ENCODE assay signal across 36 cellular contexts in the genomic region with DNA sequence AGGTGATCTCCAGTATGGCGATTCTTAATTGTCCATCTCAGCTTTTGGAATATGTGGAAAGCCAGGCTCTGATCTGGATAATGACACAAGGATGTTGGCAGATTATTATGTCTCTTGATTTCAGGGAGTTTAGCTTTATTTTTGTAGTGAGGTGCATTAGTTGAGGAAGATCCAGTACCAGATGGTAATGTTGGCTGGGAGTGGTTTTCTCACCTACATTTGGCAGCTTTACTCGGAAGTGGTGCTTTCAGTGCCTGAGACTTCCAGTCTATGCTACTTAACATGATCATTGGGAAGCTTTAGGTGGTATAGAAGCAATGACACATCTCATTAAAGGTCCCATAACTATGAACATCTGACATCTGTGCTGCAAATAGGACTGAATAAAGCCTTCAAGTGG. TPM values are rescaled to one million over a fixed set of nuclear protein-coding genes. Genes with fewer than 3 reads are reported as not detected.
"Had no signal": no experiment of that assay in that cellular context is flagged by ENCODE, and none has a peak within 500 bp of the region (broad histone marks: within the 10 kb centered on the region; RNA-seq: fewer than 3 reads in every experiment).

No MANE protein-coding gene starts in this region.

- H3K4me3 Mint-ChIP-seq: activated B cell treated with CpG ODN at 0.5 μM for 24 hours; activated CD4-positive, alpha-beta memory T cell treated with anti-CD3 and anti-CD28 coated beads, Interleukin-2, amount 10 ng/mL, durations not matched to agents 7 days and 5 days; activated CD8-positive, alpha-beta memory T cell treated with anti-CD3 and anti-CD28 coated beads, Interleukin-2, amount 10 ng/mL, durations not matched to agents 7 days and 5 days; activated naive CD4-positive, alpha-beta T cell treated with anti-CD3 and anti-CD28 coated beads, Interleukin-2, amount 50 U/mL, for 24 hours; activated naive CD8-positive, alpha-beta T cell treated with anti-CD3 and anti-CD28 coated beads, Interleukin-2, amount 10 ng/mL, durations not matched to agents 7 days and 5 days; central memory CD8-positive, alpha-beta T cell; T-helper 1 cell treated with Interleukin-12 subunit alpha and Interleukin-12 subunit beta and Interleukin-4 antibody, amounts not matched to agents 30 μg/mL and 1 μg/mL, for 36 hours; T-helper 2 cell treated with Interferon-gamma antibody and Interleukin-4, amounts not matched to agents 5 μg/mL and 100 μg/mL, for 36 hours had no signal

- H3K27me3 Mint-ChIP-seq: activated B cell treated with CpG ODN at 0.5 μM for 24 hours; activated CD4-positive, alpha-beta memory T cell treated with anti-CD3 and anti-CD28 coated beads, Interleukin-2, amount 10 ng/mL, durations not matched to agents 7 days and 5 days; activated CD8-positive, alpha-beta memory T cell treated with anti-CD3 and anti-CD28 coated beads, Interleukin-2, amount 10 ng/mL, durations not matched to agents 7 days and 5 days; activated naive CD4-positive, alpha-beta T cell treated with anti-CD3 and anti-CD28 coated beads, Interleukin-2, amount 50 U/mL, for 24 hours; activated naive CD8-positive, alpha-beta T cell treated with anti-CD3 and anti-CD28 coated beads, Interleukin-2, amount 10 ng/mL, durations not matched to agents 7 days and 5 days; central memory CD8-positive, alpha-beta T cell had no signal

- DNase-seq: activated B cell treated with CpG ODN at 0.5 μM for 24 hours; activated CD4-positive, alpha-beta memory T cell treated with anti-CD3 and anti-CD28 coated beads, Interleukin-2, amount 10 ng/mL, durations not matched to agents 7 days and 5 days; activated CD4-positive, alpha-beta T cell treated with anti-CD3 and anti-CD28 coated beads for 4 hours; activated CD4-positive, CD25-positive, alpha-beta regulatory T cell treated with anti-CD3 and anti-CD28 coated beads, Interleukin-2, amount 50 U/mL, for 72 hours; activated CD8-positive, alpha-beta memory T cell treated with anti-CD3 and anti-CD28 coated beads for 24 hours; activated CD8-positive, alpha-beta memory T cell treated with anti-CD3 and anti-CD28 coated beads, Interleukin-2, amount 10 ng/mL, durations not matched to agents 7 days and 5 days; activated CD8-positive, alpha-beta memory T cell treated with anti-CD3 and anti-CD28 coated beads, Interleukin-2, amount 50 U/mL, for 48 hours; activated effector memory CD4-positive, alpha-beta T cell treated with anti-CD3 and anti-CD28 coated beads, Interleukin-2, amount 50 U/mL, for 16 hours; activated naive CD4-positive, alpha-beta T cell; activated naive CD8-positive, alpha-beta T cell treated with anti-CD3 and anti-CD28 coated beads, Interleukin-2, amount 10 ng/mL, durations not matched to agents 7 days and 5 days; activated T-cell treated with anti-CD3 and anti-CD28 coated beads, Interleukin-2, amount 50 U/mL, for 48 hours; cortex of kidney; KG1; MM.1S; MV-4-11; NCI-H1092 treated with DMSO at 0.1 percent for 48 hours; NCI-H1417; NCI-H2029; NCI-H2227 treated with DMSO at 0.1 percent for 48 hours; NCI-H446; NCI-H510A treated with DMSO at 0.1 percent for 48 hours; NCI-H748 treated with DMSO at 0.1 percent for 48 hours; NK-92 treated with Interleukin-12 subunit alpha and Interleukin-12 subunit beta, amount 100 ng/mL, for 24 hours; PC-3; Peyer's patch; RPMI8226; SHP77 treated with DMSO at 0.1 percent for 48 hours; SK-N-SH had no signal

- H3K4me1 Mint-ChIP-seq: activated B cell treated with CpG ODN at 0.5 μM for 24 hours; activated CD4-positive, alpha-beta memory T cell treated with anti-CD3 and anti-CD28 coated beads, Interleukin-2, amount 10 ng/mL, durations not matched to agents 7 days and 5 days; activated CD8-positive, alpha-beta memory T cell treated with anti-CD3 and anti-CD28 coated beads, Interleukin-2, amount 10 ng/mL, durations not matched to agents 7 days and 5 days; activated naive CD4-positive, alpha-beta T cell treated with anti-CD3 and anti-CD28 coated beads, Interleukin-2, amount 50 U/mL, for 24 hours; activated naive CD8-positive, alpha-beta T cell treated with anti-CD3 and anti-CD28 coated beads, Interleukin-2, amount 10 ng/mL, durations not matched to agents 7 days and 5 days; central memory CD8-positive, alpha-beta T cell had no signal

- H3K27ac Mint-ChIP-seq: activated B cell treated with CpG ODN at 0.5 μM for 24 hours; activated CD4-positive, alpha-beta memory T cell treated with anti-CD3 and anti-CD28 coated beads, Interleukin-2, amount 10 ng/mL, durations not matched to agents 7 days and 5 days; activated CD8-positive, alpha-beta memory T cell treated with anti-CD3 and anti-CD28 coated beads, Interleukin-2, amount 10 ng/mL, durations not matched to agents 7 days and 5 days; activated naive CD4-positive, alpha-beta T cell treated with anti-CD3 and anti-CD28 coated beads, Interleukin-2, amount 50 U/mL, for 24 hours; activated naive CD8-positive, alpha-beta T cell treated with anti-CD3 and anti-CD28 coated beads, Interleukin-2, amount 10 ng/mL, durations not matched to agents 7 days and 5 days; T-helper 1 cell treated with Interleukin-12 subunit alpha and Interleukin-12 subunit beta and Interleukin-4 antibody, amounts not matched to agents 30 μg/mL and 1 μg/mL, for 36 hours; T-helper 2 cell treated with Interferon-gamma antibody and Interleukin-4, amounts not matched to agents 5 μg/mL and 100 μg/mL, for 36 hours had no signal

- H3K9me3 Mint-ChIP-seq: activated B cell treated with CpG ODN at 0.5 μM for 24 hours; activated CD4-positive, alpha-beta memory T cell treated with anti-CD3 and anti-CD28 coated beads, Interleukin-2, amount 10 ng/mL, durations not matched to agents 7 days and 5 days; activated naive CD4-positive, alpha-beta T cell treated with anti-CD3 and anti-CD28 coated beads, Interleukin-2, amount 50 U/mL, for 24 hours; T-helper 2 cell treated with Interferon-gamma antibody and Interleukin-4, amounts not matched to agents 5 μg/mL and 100 μg/mL, for 36 hours had no signal

- H3K36me3 Mint-ChIP-seq: activated CD8-positive, alpha-beta memory T cell treated with anti-CD3 and anti-CD28 coated beads, Interleukin-2, amount 10 ng/mL, durations not matched to agents 7 days and 5 days; activated naive CD4-positive, alpha-beta T cell treated with anti-CD3 and anti-CD28 coated beads, Interleukin-2, amount 50 U/mL, for 24 hours; activated naive CD8-positive, alpha-beta T cell treated with anti-CD3 and anti-CD28 coated beads, Interleukin-2, amount 10 ng/mL, durations not matched to agents 7 days and 5 days had no signal

- ATAC-seq: activated CD8-positive, alpha-beta memory T cell treated with anti-CD3 and anti-CD28 coated beads, Interleukin-2, amount 10 ng/mL, durations not matched to agents 7 days and 5 days; PC-3 had no signal

RNA-seq across cellular contexts. Expression of a gene that starts 7.5 kb away (rescaled TPM):
- total RNA-seq: activated B cell treated with CpG ODN at 0.5 μM for 24 hours; activated CD4-positive, alpha-beta memory T cell treated with anti-CD3 and anti-CD28 coated beads, Interleukin-2, amount 10 ng/mL, durations not matched to agents 7 days and 5 days; activated CD8-positive, alpha-beta memory T cell treated with anti-CD3 and anti-CD28 coated beads, Interleukin-2, amount 10 ng/mL, durations not matched to agents 7 days and 5 days; activated naive CD8-positive, alpha-beta T cell treated with anti-CD3 and anti-CD28 coated beads, Interleukin-2, amount 10 ng/mL, durations not matched to agents 7 days and 5 days; ascending aorta; cardiac muscle cell; LHCN-M2; PC-3; Peyer's patch; SJSA1 had no signal
